21 cellular contexts compared by ENCODE assay signal in the genomic region with DNA sequence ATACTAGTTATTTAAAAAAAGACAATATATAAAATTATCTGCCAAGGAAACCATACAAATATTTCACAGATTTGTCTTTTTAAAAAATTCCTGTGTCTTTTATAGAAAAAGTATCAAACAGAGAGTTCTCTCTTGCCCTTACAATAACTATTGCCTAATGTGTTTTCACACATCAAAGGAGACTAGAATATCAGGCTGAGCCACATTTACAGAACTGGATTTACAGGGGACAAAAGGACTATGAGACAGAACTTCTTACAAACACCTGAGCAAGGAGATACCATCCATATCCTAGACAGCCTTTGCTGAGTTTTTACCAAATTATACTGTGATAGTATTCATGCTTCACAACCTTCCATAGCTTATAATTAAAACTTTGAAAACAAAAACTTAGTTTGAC. TPM values are rescaled to one million over a fixed set of nuclear protein-coding genes. Genes with fewer than 3 reads are reported as not detected.
DNase-seq lines count a peak whose midpoint lies in the region; ATAC-seq and TF ChIP-seq lines count a peak whose summit lies in the region.
"Had no signal": no experiment of that assay in that cellular context is flagged by ENCODE, and none has a peak within 500 bp of the region (broad histone marks: within the 10 kb centered on the region; RNA-seq: fewer than 3 reads in every experiment).

No MANE protein-coding gene starts in this region.

- ATAC-seq in CD4-positive, CD25-positive, alpha-beta regulatory T cell (ENCODE audit: low read depth in 2 of 2) = no peak
- ATAC-seq in foreskin keratinocyte = no peak

- peaks cover 5 to 25% (median 12%) of the 10 kb centered on the region in 4 donors for H3K4me1 Mint-ChIP-seq in CD4-positive, CD25-positive, alpha-beta regulatory T cell

- H3K27ac ChIP-seq in CD4-positive, CD25-positive, alpha-beta regulatory T cell (ENCODE audit: insufficient read depth, low read length, poor library complexity, severe bottlenecking) = no peak overlapping the region
- H3K27ac ChIP-seq in VCaP (peak overlapping the region; percentile 25), foreskin keratinocyte (peak overlapping the region; percentile 46), prostate gland (no peak overlapping the region), osteoblast (ENCODE audit: low read depth, low read length) (no peak overlapping the region)
- H3K27ac ChIP-seq: 22Rv1, HL-60, Peyer's patch had no signal

- H3K36me3 Mint-ChIP-seq in CD4-positive, CD25-positive, alpha-beta regulatory T cell = peaks cover 48% of the 10 kb centered on the region

- no peaks in the 10 kb centered on the region for H3K9me3 Mint-ChIP-seq in CD4-positive, CD25-positive, alpha-beta regulatory T cell
- H3K9me3 Mint-ChIP-seq: CD14-positive monocyte had no signal

- no peak overlapping the region for H2AFZ ChIP-seq in osteoblast (ENCODE audit: low read length)

- no peaks in the 10 kb centered on the region for H3K27me3 Mint-ChIP-seq in CD4-positive, CD25-positive, alpha-beta regulatory T cell

- H3K9me3 ChIP-seq in CD4-positive, CD25-positive, alpha-beta regulatory T cell (ENCODE audit: control insufficient read depth in 2 of 2, low read length in 2 of 2) = no peaks in the 10 kb centered on the region
- no peaks in the 10 kb centered on the region for H3K9me3 ChIP-seq in prostate gland
- H3K9me3 ChIP-seq in osteoblast (ENCODE audit: low read depth, low read length) = no peaks in the 10 kb centered on the region
- H3K9me3 ChIP-seq: BE2C, Peyer's patch had no signal

- TF ChIP-seq POLR2A in prostate gland (IDR thresholded peaks at IDR 0.05) = no peak

- H3K4me3 ChIP-seq in CD4-positive, CD25-positive, alpha-beta regulatory T cell (ENCODE audit: low read depth, low read length) = no peak overlapping the region
- H3K4me3 ChIP-seq in prostate gland (no peak overlapping the region), osteoblast (ENCODE audit: insufficient read depth, low read length) (no peak overlapping the region)
- H3K4me3 ChIP-seq: Peyer's patch had no signal

- H3K27ac Mint-ChIP-seq in CD4-positive, CD25-positive, alpha-beta regulatory T cell = peak overlapping the region in 2 of 3 donors; percentile 0 to 29

- no peak overlapping the region for H3K4me2 ChIP-seq in osteoblast (ENCODE audit: insufficient read depth, low read length)

- intact Hi-C loops in prostate gland (cut with DNase I) = no loop called here

- peaks cover 18% of the 10 kb centered on the region for H3K79me2 ChIP-seq in osteoblast (ENCODE audit: insufficient read depth, low read length)

- H3K4me1 ChIP-seq in CD4-positive, CD25-positive, alpha-beta regulatory T cell (ENCODE audit: control insufficient read depth, insufficient read depth, low read length, poor library complexity, severe bottlenecking) = no peaks in the 10 kb centered on the region
- H3K4me1 ChIP-seq in foreskin keratinocyte = no peaks in the 10 kb centered on the region
- no peaks in the 10 kb centered on the region for H3K4me1 ChIP-seq in prostate gland (replicated peaks)
- no peaks in the 10 kb centered on the region for H3K4me1 ChIP-seq in osteoblast (ENCODE audit: insufficient read depth, low read length)

- H3K36me3 ChIP-seq in CD4-positive, CD25-positive, alpha-beta regulatory T cell (ENCODE audit: control insufficient read depth, insufficient read depth, low read length) = peaks cover 77% of the 10 kb centered on the region
- no peaks in the 10 kb centered on the region for H3K36me3 ChIP-seq in prostate gland
- peaks cover 21% of the 10 kb centered on the region for H3K36me3 ChIP-seq in osteoblast (ENCODE audit: insufficient read depth, low read length)

- TF ChIP-seq CTCF in VCaP (conservative IDR thresholded peaks at IDR 0.05) (no peak), foreskin keratinocyte (conservative IDR thresholded peaks at IDR 0.05) (no peak), prostate gland (IDR thresholded peaks at IDR 0.05) (no peak), osteoblast (IDR thresholded peaks at IDR 0.05; ENCODE audit: extremely low read depth, low read depth, low read length) (no peak)

- no peak for DNase-seq in CD4-positive, CD25-positive, alpha-beta regulatory T cell
- DNase-seq in foreskin keratinocyte (no peak), prostate gland (ENCODE audit: low spot score) (peak; percentile 28), NCI-H82 treated with DMSO at 0.1 percent for 48 hours (lab: John Stamatoyannopoulos, UW; ENCODE audit: unreplicated experiment) (no peak), osteoblast (ENCODE audit: insufficient read length, low spot score, missing footprints) (no peak), G401 (ENCODE audit: low spot score) (no peak)
- no peak for DNase-seq in stimulated activated CD8-positive, alpha-beta memory T cell treated with anti-CD3 and anti-CD28 coated beads, Interleukin-4, amount 100 ng/mL, for 48 hours
- DNase-seq: BE2C, DMS53, NCI-H1048, NCI-H1417, NCI-H1694, NCI-H2081, NCI-H2227 treated with DMSO at 0.1 percent for 48 hours, NCI-H526 treated with DMSO at 0.1 percent for 48 hours, Peyer's patch, SHP77 treated with DMSO at 0.1 percent for 48 hours had no signal

- no peak overlapping the region for H3K4me3 Mint-ChIP-seq in CD4-positive, CD25-positive, alpha-beta regulatory T cell
- H3K4me3 Mint-ChIP-seq: CD14-positive monocyte had no signal

- in situ Hi-C loops in G401 (cut with HindIII; ENCODE audit: low sequenced_read_pairs) = no loop called here

- H3K27me3 ChIP-seq in CD4-positive, CD25-positive, alpha-beta regulatory T cell (ENCODE audit: control insufficient read depth, insufficient read depth, low read length) = no peaks in the 10 kb centered on the region
- H3K27me3 ChIP-seq in foreskin keratinocyte (no peaks in the 10 kb centered on the region), prostate gland (replicated peaks; ENCODE audit: insufficient read depth) (no peaks in the 10 kb centered on the region), osteoblast (ENCODE audit: insufficient read depth, low read length) (no peaks in the 10 kb centered on the region)
- H3K27me3 ChIP-seq: BE2C, Peyer's patch had no signal

- H4K20me1 ChIP-seq in osteoblast (ENCODE audit: insufficient read depth, low read length) = no peaks in the 10 kb centered on the region

RNA-seq across cellular contexts. Expression of a gene that starts 34.2 kb away (rescaled TPM):
- total RNA-seq in CD4-positive, CD25-positive, alpha-beta regulatory T cell = 33.7 TPM
- polyA plus RNA-seq in CD4-positive, CD25-positive, alpha-beta regulatory T cell = 10 to 100 TPM; 22.6 to 36.9 (median 27.6) TPM
- total RNA-seq in foreskin keratinocyte = 36.8 and 38.6 TPM in 2 replicates
- 10.1 and 12.1 TPM in 2 replicates for polyA plus RNA-seq in foreskin keratinocyte
- 10 to 100 TPM; 57.7 to 82.1 TPM for total RNA-seq in prostate gland
- 45.2 and 46.9 TPM in 2 replicates for total RNA-seq in osteoblast
- 20.7 and 26.6 TPM in 2 replicates for total RNA-seq in G401 (2014; rRNA removed; shearing (Covaris generic))

Comparison
In these comparisons a context has a peak if more than half of its experiments do, and no peak if none do; other contexts are left out.
1. H3K27ac ChIP-seq: peak in VCaP (single experiment) and foreskin keratinocyte (single experiment); none in CD4-positive, CD25-positive, alpha-beta regulatory T cell (single experiment), prostate gland (0 of 2) and osteoblast (single experiment).